Comparison of ENCODE assay signal across 8 cellular contexts in the genomic region with DNA sequence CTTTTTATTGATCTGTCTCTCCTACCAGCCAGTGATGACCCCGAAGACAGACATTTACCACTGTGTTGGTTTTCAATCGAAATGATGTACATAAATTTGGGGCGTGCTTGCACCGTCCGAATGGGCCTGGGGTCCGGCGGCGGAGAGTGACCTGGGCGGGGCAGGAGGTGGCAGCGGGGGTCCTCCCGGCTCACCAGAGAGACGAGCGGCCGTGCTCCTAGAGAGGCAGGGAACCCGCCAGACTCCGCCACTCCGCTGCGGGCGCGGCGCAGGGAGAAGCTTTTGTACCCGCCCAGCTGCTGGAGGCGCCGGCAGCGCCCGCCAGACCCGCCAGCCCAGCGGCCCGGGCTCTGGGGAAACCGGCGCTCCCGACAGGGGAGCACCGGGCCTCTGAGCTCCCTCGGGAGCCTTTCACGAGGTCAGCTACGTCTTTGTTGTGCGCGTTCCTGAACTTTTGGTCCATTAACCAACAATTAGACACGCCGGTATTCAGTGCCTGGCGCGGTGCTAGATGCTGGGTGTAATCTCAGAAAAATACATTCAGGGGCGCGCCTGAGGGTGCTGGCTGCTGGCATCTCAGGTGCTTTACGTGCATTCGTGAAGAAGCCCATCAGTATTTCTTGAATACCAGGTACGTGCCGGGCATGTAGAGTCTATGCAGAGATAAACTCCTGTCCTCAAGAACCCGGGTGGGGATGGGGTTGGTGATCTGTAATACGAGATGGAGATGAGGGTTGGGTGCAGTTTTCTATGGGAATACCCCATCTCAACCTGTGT. TPM values are rescaled to one million over a fixed set of nuclear protein-coding genes. Genes with fewer than 3 reads are reported as not detected.
DNase-seq lines count a peak whose midpoint lies in the region; ATAC-seq and TF ChIP-seq lines count a peak whose summit lies in the region.

A gene with protein sequence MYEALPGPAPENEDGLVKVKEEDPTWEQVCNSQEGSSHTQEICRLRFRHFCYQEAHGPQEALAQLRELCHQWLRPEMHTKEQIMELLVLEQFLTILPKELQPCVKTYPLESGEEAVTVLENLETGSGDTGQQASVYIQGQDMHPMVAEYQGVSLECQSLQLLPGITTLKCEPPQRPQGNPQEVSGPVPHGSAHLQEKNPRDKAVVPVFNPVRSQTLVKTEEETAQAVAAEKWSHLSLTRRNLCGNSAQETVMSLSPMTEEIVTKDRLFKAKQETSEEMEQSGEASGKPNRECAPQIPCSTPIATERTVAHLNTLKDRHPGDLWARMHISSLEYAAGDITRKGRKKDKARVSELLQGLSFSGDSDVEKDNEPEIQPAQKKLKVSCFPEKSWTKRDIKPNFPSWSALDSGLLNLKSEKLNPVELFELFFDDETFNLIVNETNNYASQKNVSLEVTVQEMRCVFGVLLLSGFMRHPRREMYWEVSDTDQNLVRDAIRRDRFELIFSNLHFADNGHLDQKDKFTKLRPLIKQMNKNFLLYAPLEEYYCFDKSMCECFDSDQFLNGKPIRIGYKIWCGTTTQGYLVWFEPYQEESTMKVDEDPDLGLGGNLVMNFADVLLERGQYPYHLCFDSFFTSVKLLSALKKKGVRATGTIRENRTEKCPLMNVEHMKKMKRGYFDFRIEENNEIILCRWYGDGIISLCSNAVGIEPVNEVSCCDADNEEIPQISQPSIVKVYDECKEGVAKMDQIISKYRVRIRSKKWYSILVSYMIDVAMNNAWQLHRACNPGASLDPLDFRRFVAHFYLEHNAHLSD (plus strand): TSS at position 285 of the 777 bp plus-strand sequence. CDS start 2,242 bp downstream, outside the sequence.

- H2AFZ ChIP-seq in Karpas-422 (ENCODE audit: low read length) (peak within 1 kb of the TSS; percentile 82), neuronal stem cell (ENCODE audit: low read length) (peak within 1 kb of the TSS; percentile 89)

- no peak within 1 kb of the TSS for H2AK5ac ChIP-seq in neuronal stem cell (ENCODE audit: low read depth, low read length)

- H2BK12ac ChIP-seq in neuronal stem cell (ENCODE audit: low read length), result no peak within 1 kb of the TSS

- TF ChIP-seq CTCF in thoracic aorta (IDR thresholded peaks at IDR 0.05), result no peak

- H4K91ac ChIP-seq in neuronal stem cell (ENCODE audit: low read depth, low read length, poor library complexity), result no peak within 1 kb of the TSS

- ATAC-seq in GM21737 (IDR thresholded peaks at IDR 0.05; ENCODE audit: unreplicated experiment) (peak; percentile 77), thoracic aorta (ENCODE audit: insufficient number of reproducible peaks, low FRiP score, low read depth) (peak; percentile 35)

- no peaks in the 10 kb centered on the region for H3K9me2 ChIP-seq in Karpas-422 (replicated peaks; ENCODE audit: insufficient read depth, low read length)

- no peaks in the 10 kb centered on the region for H3K27me3 ChIP-seq in Karpas-422 (ENCODE audit: low read length)
- H3K27me3 ChIP-seq in neuronal stem cell (ENCODE audit: control insufficient read depth in 3 of 3, insufficient read depth in 3 of 3, low read depth in 1 of 3, low read length in 3 of 3), result no peaks in the 10 kb centered on the region
- no peaks in the 10 kb centered on the region for H3K27me3 ChIP-seq in thoracic aorta (replicated peaks; ENCODE audit: insufficient read depth)

- H3K9ac ChIP-seq in Karpas-422 (ENCODE audit: low read length) (peak within 1 kb of the TSS; percentile 83), neuronal stem cell (ENCODE audit: low read depth, low read length, poor library complexity) (peak within 1 kb of the TSS; percentile 54)

- H2BK15ac ChIP-seq in neuronal stem cell (ENCODE audit: low read length), result no peak within 1 kb of the TSS

- H2BK5ac ChIP-seq in neuronal stem cell (ENCODE audit: low read length), result no peak within 1 kb of the TSS

- H3K4me2 ChIP-seq in Karpas-422 (ENCODE audit: low read depth, low read length, poor library complexity, severe bottlenecking) (peak within 1 kb of the TSS; percentile 92), neuronal stem cell (ENCODE audit: insufficient read depth, low read length, poor library complexity, severe bottlenecking) (peak within 1 kb of the TSS; percentile 70)

- CTCF ChIA-PET in activated naive CD4-positive, alpha-beta T cell treated with anti-CD3 and anti-CD28 coated beads for 36 hours (lab: Charles Lee), result interaction anchor here (0.9 to 1.0 kb wide), 2 partner anchors 21 to 379 kb away, joined by 3 to 4 read pairs; no protein-coding TSS in a partner anchor

- no peaks in the 10 kb centered on the region for H3K9me3 ChIP-seq in Karpas-422 (ENCODE audit: low read length)
- no peaks in the 10 kb centered on the region for H3K9me3 ChIP-seq in neuronal stem cell (replicated peaks in 1 of 2; ENCODE audit: control insufficient read depth in 2 of 2, insufficient read depth in 1 of 2, low read depth in 1 of 2, low read length in 2 of 2)
- H3K9me3 ChIP-seq in thoracic aorta, result no peaks in the 10 kb centered on the region

- H3K4me3 Mint-ChIP-seq in activated naive CD4-positive, alpha-beta T cell treated with anti-CD3 and anti-CD28 coated beads for 36 hours, result peak within 1 kb of the TSS; percentile 78

- peak within 1 kb of the TSS; percentile 69 for H3K23ac ChIP-seq in neuronal stem cell (ENCODE audit: low read depth, low read length, poor library complexity)

- H4K8ac ChIP-seq in neuronal stem cell (ENCODE audit: low read depth, low read length), result no peak within 1 kb of the TSS

- peaks cover 10% of the 10 kb centered on the region for H3K4me1 Mint-ChIP-seq in activated naive CD4-positive, alpha-beta T cell treated with anti-CD3 and anti-CD28 coated beads for 36 hours (ENCODE audit: low read depth)

- no CpG with 5 or more reads among the region's 50 CpGs for WGBS in neuronal stem cell (ENCODE audit: extremely low coverage in 2 of 2, insufficient read length in 2 of 2, insufficient replicate concordance in 1 of 2), 2 donors

- intact Hi-C loops in activated naive CD4-positive, alpha-beta T cell treated with anti-CD3 and anti-CD28 coated beads for 36 hours (cut with micrococcal nuclease), result loop anchor here (5.0 kb wide), 1 partner anchor 116 kb away; a partner anchor contains a TSS

- peaks cover 14% of the 10 kb centered on the region for H3K9me3 Mint-ChIP-seq in activated naive CD4-positive, alpha-beta T cell treated with anti-CD3 and anti-CD28 coated beads for 36 hours

- peaks cover 17% of the 10 kb centered on the region for H3K36me3 Mint-ChIP-seq in activated naive CD4-positive, alpha-beta T cell treated with anti-CD3 and anti-CD28 coated beads for 36 hours (ENCODE audit: low read depth)

- H3K4ac ChIP-seq in neuronal stem cell (ENCODE audit: low read length), result no peak within 1 kb of the TSS

- H3K14ac ChIP-seq in neuronal stem cell (ENCODE audit: low read length), result no peak within 1 kb of the TSS

- peaks cover 26% of the 10 kb centered on the region for H3K27me3 Mint-ChIP-seq in activated naive CD4-positive, alpha-beta T cell treated with anti-CD3 and anti-CD28 coated beads for 36 hours (ENCODE audit: low read depth)

- H3K27ac ChIP-seq in Karpas-422 (ENCODE audit: low read length) (no peak within 1 kb of the TSS), neuronal stem cell (replicated peaks; ENCODE audit: low read length) (peak within 1 kb of the TSS; percentile 62), thoracic aorta (peak within 1 kb of the TSS in 1 of 2 donors; percentile 35)

- peaks cover 24% of the 10 kb centered on the region for H3K79me2 ChIP-seq in Karpas-422 (ENCODE audit: low read length)

- H3K79me1 ChIP-seq in neuronal stem cell (ENCODE audit: low read depth, low read length), result no peaks in the 10 kb centered on the region

- H3K36me3 ChIP-seq in Karpas-422 (ENCODE audit: insufficient read depth, low read length) (peaks cover 25% of the 10 kb centered on the region), neuronal stem cell (replicated peaks in 1 of 2; ENCODE audit: control insufficient read depth in 2 of 2, insufficient read depth in 2 of 2, low read length in 2 of 2) (peaks cover 12 to 54% of the 10 kb centered on the region in 2 donors), thoracic aorta (peaks cover 19% of the 10 kb centered on the region)

- no peak within 1 kb of the TSS for H3K27ac Mint-ChIP-seq in activated naive CD4-positive, alpha-beta T cell treated with anti-CD3 and anti-CD28 coated beads for 36 hours

- no peaks in the 10 kb centered on the region for H4K20me1 ChIP-seq in Karpas-422 (ENCODE audit: insufficient read depth, low read depth, low read length)

- DNase-seq in EH (ENCODE audit: low read depth) (peak; percentile 77), Karpas-422 (peak; percentile 91), RKO (ENCODE audit: low spot score) (peak; percentile 86), germinal center (ENCODE audit: low spot score) (peak; percentile 47), neuronal stem cell (ENCODE audit: low spot score) (peak; percentile 84), thoracic aorta (ENCODE audit: low spot score) (peak; percentile 5)
- DNase-seq in activated naive CD4-positive, alpha-beta T cell treated with anti-CD3 and anti-CD28 coated beads for 36 hours, result peak; percentile 60

- no peak within 1 kb of the TSS for H2BK120ac ChIP-seq in neuronal stem cell (ENCODE audit: low read depth, low read length)

- H3K18ac ChIP-seq in neuronal stem cell (ENCODE audit: low read length), result peak within 1 kb of the TSS; percentile 92

- H3K4me3 ChIP-seq in Karpas-422 (ENCODE audit: low read length) (peak within 1 kb of the TSS; percentile 95), neuronal stem cell (ENCODE audit: low read length in 2 of 2) (peak within 1 kb of the TSS; percentile 72 to 96), thoracic aorta (peak within 1 kb of the TSS; percentile 78)

- H3K4me1 ChIP-seq in Karpas-422 (ENCODE audit: low read length) (peaks cover 27% of the 10 kb centered on the region), neuronal stem cell (ENCODE audit: control insufficient read depth in 2 of 2, insufficient read depth in 1 of 2, low read depth in 1 of 2, low read length in 2 of 2) (peaks cover 2 to 4% of the 10 kb centered on the region in 2 donors), thoracic aorta (ENCODE audit: control insufficient read depth in 1 of 2, low read depth in 2 of 2) (peaks cover 5 to 12% of the 10 kb centered on the region in 2 donors)

RNA-seq across cellular contexts. Expression of the gene that starts here (rescaled TPM):
- 8.2 and 9.7 TPM in 2 replicates for total RNA-seq in Karpas-422 (2014; rRNA removed; shearing (Covaris generic); ENCODE audit: low replicate concordance)
- total RNA-seq in activated naive CD4-positive, alpha-beta T cell treated with anti-CD3 and anti-CD28 coated beads for 36 hours, result under 1 TPM; 0.64 to 0.69 TPM
- 6.2 TPM for polyA plus RNA-seq in neuronal stem cell (2013, experiment 1 of 2)
- polyA plus RNA-seq in neuronal stem cell (2013, experiment 2 of 2), result 6.1 TPM
- total RNA-seq in thoracic aorta, result 1 to 10 TPM; 7.3 to 8.3 TPM

Comparison
In these comparisons a context has a peak if more than half of its experiments do, and no peak if none do; other contexts are left out.
1. Peak in DNase-seq in activated naive CD4-positive, alpha-beta T cell treated with anti-CD3 and anti-CD28 coated beads for 36 hours; RNA of the gene not detected or under 1 TPM.
2. DNase-seq: peak in every context shown above with its lines; median percentile 91 in Karpas-422; 86 in RKO; 84 in neuronal stem cell; 77 in EH; 60 in activated naive CD4-positive, alpha-beta T cell treated with anti-CD3 and anti-CD28 coated beads for 36 hours; 47 in germinal center; 5 in thoracic aorta.